Comparison of ENCODE assay signal across 16 cellular contexts in the genomic region with DNA sequence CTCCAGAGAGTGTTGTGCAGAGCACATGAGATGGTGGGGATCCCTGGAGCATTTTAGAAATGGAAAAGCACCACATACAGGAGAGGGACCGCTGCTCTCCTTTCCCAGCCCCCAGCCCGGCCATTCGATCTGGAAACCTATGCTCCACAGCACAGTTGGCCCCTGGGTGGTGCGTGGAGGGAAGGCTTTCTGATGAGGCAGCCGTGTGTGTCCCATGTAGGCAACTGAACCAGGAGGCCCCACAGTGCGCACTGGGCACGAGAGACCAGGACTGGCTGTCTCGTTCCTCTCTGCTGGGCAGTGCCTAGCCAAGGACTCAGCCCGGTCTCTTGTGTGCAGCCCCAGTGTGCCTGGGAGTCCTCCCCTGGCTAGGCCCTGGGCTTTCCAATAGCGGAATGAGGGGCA. TPM values are rescaled to one million over a fixed set of nuclear protein-coding genes. Genes with fewer than 3 reads are reported as not detected.
DNase-seq lines count a peak whose midpoint lies in the region; ATAC-seq, FAIRE-seq and TF ChIP-seq lines count a peak whose summit lies in the region.
"Had no signal": no experiment of that assay in that cellular context is flagged by ENCODE, and none has a peak within 500 bp of the region (broad histone marks: within the 10 kb centered on the region; RNA-seq: fewer than 3 reads in every experiment).

No MANE protein-coding gene starts in this region.

- CTCF ChIA-PET in H1 (lab: Charles Lee; ENCODE audit: partially characterized antibody), result interaction anchor here (1.2 kb wide), 1 partner anchor 16 kb away, joined by 3 read pairs; no protein-coding TSS in a partner anchor

- peaks cover 13 to 30% of the 10 kb centered on the region in 2 donors for H3K27me3 Mint-ChIP-seq in stimulated activated naive B cell treated with anti-CD40 and anti-IgM and Interleukin-4, amounts not matched to agents 10 μg/mL and 1 μg/mL and 100 μg/mL, for 72 hours
- peaks cover 5% of the 10 kb centered on the region for H3K27me3 Mint-ChIP-seq in activated T-helper 2 cell treated with anti-CD3 and anti-CD28 coated beads, Interferon-gamma antibody, Interleukin-2, Interleukin-4, amounts not matched to agents 10 μg/mL and 5 μg/mL and 100 μg/mL, durations not matched to agents 14 hours and 24 hours and 36 hours (ENCODE audit: low read depth)

- peaks cover 0 to 7% (median 0%) of the 10 kb centered on the region in 4 experiments; a peak in 3 of 7 replicates for H3K4me1 ChIP-seq in H1 (replicated peaks in 1 of 4; ENCODE audit: control insufficient read depth in 3 of 4, insufficient read depth in 4 of 4, low read length in 3 of 4)
- H3K4me1 ChIP-seq: lower lobe of right lung had no signal

- no peak for TF ChIP-seq POLR2A in H1 (IDR thresholded peaks at IDR 0.05; ENCODE audit: control extremely low read depth in 1 of 2, low read depth in 2 of 2, low read length in 2 of 2)

- no peak overlapping the region for H3K4me2 ChIP-seq in H1 (ENCODE audit: insufficient read depth in 1 of 2, low read depth in 2 of 2, low read length in 2 of 2)

- no peak for TF ChIP-seq EP300 in H1 (IDR thresholded peaks at IDR 0.05; ENCODE audit: borderline replicate concordance in 1 of 2, low read depth in 2 of 2, low read length in 2 of 2)

- peak overlapping the region; percentile 34 for H3K27ac Mint-ChIP-seq in stimulated activated naive B cell treated with anti-CD40 and anti-IgM and Interleukin-4, amounts not matched to agents 10 μg/mL and 1 μg/mL and 100 μg/mL, for 72 hours
- no peak overlapping the region for H3K27ac Mint-ChIP-seq in activated T-helper 2 cell treated with anti-CD3 and anti-CD28 coated beads, Interferon-gamma antibody, Interleukin-2, Interleukin-4, amounts not matched to agents 10 μg/mL and 5 μg/mL and 100 μg/mL, durations not matched to agents 14 hours and 24 hours and 36 hours
- H3K27ac Mint-ChIP-seq: activated T-cell treated with anti-CD3 and anti-CD28 coated beads, Interleukin-2, amount 50 U/mL, for 72 hours had no signal

- no peaks in the 10 kb centered on the region for H3K9me3 Mint-ChIP-seq in stimulated activated naive B cell treated with anti-CD40 and anti-IgM and Interleukin-4, amounts not matched to agents 10 μg/mL and 1 μg/mL and 100 μg/mL, for 72 hours
- H3K9me3 Mint-ChIP-seq in activated T-helper 2 cell treated with anti-CD3 and anti-CD28 coated beads, Interferon-gamma antibody, Interleukin-2, Interleukin-4, amounts not matched to agents 10 μg/mL and 5 μg/mL and 100 μg/mL, durations not matched to agents 14 hours and 24 hours and 36 hours, result no peaks in the 10 kb centered on the region
- H3K9me3 Mint-ChIP-seq: activated T-cell treated with anti-CD3 and anti-CD28 coated beads, Interleukin-2, amount 50 U/mL, for 72 hours had no signal

- H4K8ac ChIP-seq in H1 (ENCODE audit: extremely low read depth, insufficient read depth, low read length), result no peak overlapping the region

- H2BK15ac ChIP-seq in H1 (ENCODE audit: low read length), result no peak overlapping the region

- H3K79me2 ChIP-seq in H1 (ENCODE audit: control insufficient read depth in 1 of 2, insufficient read depth in 2 of 2, low read length in 2 of 2), result no peaks in the 10 kb centered on the region

- no peak overlapping the region for H2BK20ac ChIP-seq in H1 (ENCODE audit: low read length)

- no peak overlapping the region for H3K9ac ChIP-seq in H1 (replicated peaks in 1 of 4; ENCODE audit: extremely low read depth in 1 of 4, low read depth in 3 of 4, low read length in 3 of 4)

- no peak overlapping the region for H3K4me3 ChIP-seq in H1 (ENCODE audit: extremely low read depth in 1 of 4, insufficient read depth in 2 of 4, low read depth in 3 of 4, low read length in 4 of 4)
- H3K4me3 ChIP-seq: lower lobe of right lung had no signal

- no peak overlapping the region for H2BK12ac ChIP-seq in H1 (ENCODE audit: low read depth, low read length)

- no peak overlapping the region for H2BK120ac ChIP-seq in H1 (replicated peaks; ENCODE audit: low read depth, low read length)

- no peaks in the 10 kb centered on the region for H3K36me3 ChIP-seq in H1 (ENCODE audit: control insufficient read depth in 2 of 4, insufficient read depth in 4 of 4, low read length in 3 of 4)

- peaks cover 4 to 5% of the 10 kb centered on the region in 2 donors for H3K36me3 Mint-ChIP-seq in stimulated activated naive B cell treated with anti-CD40 and anti-IgM and Interleukin-4, amounts not matched to agents 10 μg/mL and 1 μg/mL and 100 μg/mL, for 72 hours
- H3K36me3 Mint-ChIP-seq in activated T-helper 2 cell treated with anti-CD3 and anti-CD28 coated beads, Interferon-gamma antibody, Interleukin-2, Interleukin-4, amounts not matched to agents 10 μg/mL and 5 μg/mL and 100 μg/mL, durations not matched to agents 14 hours and 24 hours and 36 hours (ENCODE audit: low read depth), result no peaks in the 10 kb centered on the region

- H3K4me1 Mint-ChIP-seq in stimulated activated naive B cell treated with anti-CD40 and anti-IgM and Interleukin-4, amounts not matched to agents 10 μg/mL and 1 μg/mL and 100 μg/mL, for 72 hours, result peaks cover 25 to 33% of the 10 kb centered on the region in 2 donors
- H3K4me1 Mint-ChIP-seq in activated T-helper 2 cell treated with anti-CD3 and anti-CD28 coated beads, Interferon-gamma antibody, Interleukin-2, Interleukin-4, amounts not matched to agents 10 μg/mL and 5 μg/mL and 100 μg/mL, durations not matched to agents 14 hours and 24 hours and 36 hours (ENCODE audit: low read depth), result peaks cover 2% of the 10 kb centered on the region

- DNase-seq in H1 (ENCODE audit: low read depth in 1 of 2, low spot score in 2 of 2) (no peak), left lobe of liver (ENCODE audit: low spot score) (peak; percentile 43), kidney tubule cell (ENCODE audit: low spot score) (no peak)
- no peak for DNase-seq in stimulated activated naive B cell treated with anti-CD40 and anti-IgM and Interleukin-4, amounts not matched to agents 10 μg/mL and 1 μg/mL and 100 μg/mL, for 72 hours
- DNase-seq in activated T-helper 2 cell treated with anti-CD3 and anti-CD28 coated beads, Interferon-gamma antibody, Interleukin-2, Interleukin-4, amounts not matched to agents 10 μg/mL and 5 μg/mL and 100 μg/mL, durations not matched to agents 14 hours and 24 hours and 36 hours (ENCODE audit: low spot score), result no peak
- DNase-seq: activated CD4-positive, alpha-beta T cell treated with anti-CD3 and anti-CD28 coated beads, Interleukin-2, amount 50 U/mL, for 1 hour; activated T-cell treated with anti-CD3 and anti-CD28 coated beads, Interleukin-2, amount 50 U/mL, for 72 hours; DMS 273 treated with DMSO at 0.1 percent for 48 hours; KBM-7; lower lobe of right lung had no signal

- no peak overlapping the region for H4K91ac ChIP-seq in H1 (replicated peaks; ENCODE audit: insufficient read length, low read length)

- intact Hi-C loops in activated T-helper 2 cell treated with anti-CD3 and anti-CD28 coated beads, Interferon-gamma antibody, Interleukin-2, Interleukin-4, amounts not matched to agents 10 μg/mL and 5 μg/mL and 100 μg/mL, durations not matched to agents 14 hours and 24 hours and 36 hours (cut with micrococcal nuclease), result no loop called here

- no peak overlapping the region for H3K23ac ChIP-seq in H1 (ENCODE audit: insufficient read length)

- no peak for TF ChIP-seq RAD21 in H1 (IDR thresholded peaks at IDR 0.05 in 1 of 2, conservative IDR thresholded peaks at IDR 0.05 in 1 of 2; ENCODE audit: low read depth in 2 of 2, low read length in 2 of 2)

- ATAC-seq in HG02678 (IDR thresholded peaks at IDR 0.05; ENCODE audit: unreplicated experiment), result peak; percentile 3
- ATAC-seq in left lobe of liver, result peak; percentile 2
- peak; percentile 21 to 24 for ATAC-seq in stimulated activated naive B cell treated with anti-CD40 and anti-IgM and Interleukin-4, amounts not matched to agents 10 μg/mL and 1 μg/mL and 100 μg/mL, for 72 hours (replicated peaks)
- ATAC-seq in GM21526 (IDR thresholded peaks at IDR 0.05; ENCODE audit: low FRiP score, unreplicated experiment), result no peak
- no peak for ATAC-seq in HG03159 (IDR thresholded peaks at IDR 0.05; ENCODE audit: unreplicated experiment)
- ATAC-seq: activated T-cell treated with anti-CD3 and anti-CD28 coated beads, Interleukin-2, amount 50 U/mL, for 72 hours; lower lobe of right lung had no signal

- H2AK5ac ChIP-seq in H1 (ENCODE audit: low read depth, low read length), result no peak overlapping the region

- no peak overlapping the region for H3K4ac ChIP-seq in H1 (replicated peaks; ENCODE audit: insufficient read length, low read depth, low read length)

- 98% methylated on average over 9 of the region's 10 CpGs; no CpG with 5 or more reads in 1 of the 2 experiments for WGBS in H1 (ENCODE audit: extremely low coverage in 1 of 2, insufficient coverage in 1 of 2, insufficient read length in 1 of 2, insufficient replicate concordance in 2 of 2, low coverage in 1 of 2, low lambda C conversion rate in 2 of 2, missing lambda C conversion rate in 1 of 2), 2 experiments

- no peak overlapping the region for H3K4me3 Mint-ChIP-seq in stimulated activated naive B cell treated with anti-CD40 and anti-IgM and Interleukin-4, amounts not matched to agents 10 μg/mL and 1 μg/mL and 100 μg/mL, for 72 hours
- H3K4me3 Mint-ChIP-seq in activated T-helper 2 cell treated with anti-CD3 and anti-CD28 coated beads, Interferon-gamma antibody, Interleukin-2, Interleukin-4, amounts not matched to agents 10 μg/mL and 5 μg/mL and 100 μg/mL, durations not matched to agents 14 hours and 24 hours and 36 hours (ENCODE audit: low read depth), result no peak overlapping the region
- H3K4me3 Mint-ChIP-seq: activated T-cell treated with anti-CD3 and anti-CD28 coated beads, Interleukin-2, amount 50 U/mL, for 72 hours had no signal

- no peak for FAIRE-seq in H1 (lab: Jason Lieb, UNC)
- FAIRE-seq: H54, TTC549 had no signal

- H3K27ac ChIP-seq in H1 (ENCODE audit: low read depth, low read length), result no peak overlapping the region
- H3K27ac ChIP-seq: lower lobe of right lung had no signal

- no peak overlapping the region for H2AFZ ChIP-seq in H1 (ENCODE audit: low read length)

- POLR2A ChIA-PET in H1 (lab: Charles Lee; ENCODE audit: partially characterized antibody), result no interaction called here

- no peak overlapping the region for H4K5ac ChIP-seq in H1 (ENCODE audit: insufficient read length, low read depth, low read length)

- no peak for TF ChIP-seq CTCF in H1 (IDR thresholded peaks at IDR 0.05; ENCODE audit: control extremely low read depth in 1 of 3, insufficient read depth in 1 of 3, low read depth in 1 of 3, low read length in 3 of 3)

- H3K14ac ChIP-seq in H1 (ENCODE audit: insufficient read length), result no peak overlapping the region

- no peaks in the 10 kb centered on the region for H3K79me1 ChIP-seq in H1 (ENCODE audit: low read depth, low read length)

- peak overlapping the region; percentile 32; the same call in 1 of the 2 replicates for H3K18ac ChIP-seq in H1 (ENCODE audit: extremely low read depth, low read length)

- H2BK5ac ChIP-seq in H1 (ENCODE audit: low read depth, low read length), result 0 out of 2 replicates have a peak overlapping the region, but pooled peaks have one; percentile 24

- no peaks in the 10 kb centered on the region for H3K9me3 ChIP-seq in H1 (ENCODE audit: insufficient read depth in 2 of 2, low read depth in 1 of 2, low read length in 1 of 2)
- H3K9me3 ChIP-seq: lower lobe of right lung had no signal

- H3K23me2 ChIP-seq in H1 (ENCODE audit: low read depth, low read length), result peaks cover 6% of the 10 kb centered on the region; the same call in 1 of the 2 replicates

- H4K20me1 ChIP-seq in H1 (replicated peaks in 1 of 2; ENCODE audit: control insufficient read depth in 1 of 2, insufficient read depth in 2 of 2, low read length in 2 of 2), result peaks cover 0 to 2% of the 10 kb centered on the region in 2 experiments

- no peak overlapping the region for H3K56ac ChIP-seq in H1 (replicated peaks; ENCODE audit: insufficient read length, low read depth, low read length)

- H3K27me3 ChIP-seq in H1 (replicated peaks in 1 of 4; ENCODE audit: control insufficient read depth in 3 of 4, extremely low read depth in 1 of 4, insufficient read depth in 3 of 4, low read length in 3 of 4), result no peaks in the 10 kb centered on the region; a peak in 1 of 7 replicates

RNA-seq across cellular contexts. Expression of a gene that starts 39.1 kb away (rescaled TPM):
- 8.9 and 10.3 TPM in 2 replicates for total RNA-seq in H1 (2021; fragmentation: NEBNext Ultra II Directional; extraction: Animal tissue kit (Norgen Biotek cat#: 25700))
- polyA plus RNA-seq in H1 (2011; rRNA removed), result 4.9 and 7.3 TPM in 2 replicates
- 5.5 TPM for polyA plus RNA-seq in H1 (2011; cell fraction: cytosol; rRNA removed)
- polyA plus RNA-seq in H1 (2011; cell fraction: nucleus; rRNA removed), result 10.1 TPM
- 7.7 to 9.2 TPM (median 8.3 TPM) in 4 replicates for polyA plus RNA-seq in H1 (2012, experiment 1 of 2)
- 2.2 TPM for polyA plus RNA-seq in H1 (2012, experiment 2 of 2)
- polyA plus RNA-seq in H1 (2013, experiment 1 of 2), result 3.4 TPM
- 3.0 TPM for polyA plus RNA-seq in H1 (2013, experiment 2 of 2)
- 6.6 and 8.2 TPM in 2 replicates for polyA minus RNA-seq in H1 (2011; rRNA and poly(A)+ RNA removed)
- 7.0 TPM for polyA minus RNA-seq in H1 (2011; cell fraction: cytosol; rRNA and poly(A)+ RNA removed)
- 7.1 TPM for polyA minus RNA-seq in H1 (2011; cell fraction: nucleus; rRNA and poly(A)+ RNA removed)
- total RNA-seq in left lobe of liver, result 44.7 TPM
- total RNA-seq in activated T-helper 2 cell treated with anti-CD3 and anti-CD28 coated beads, Interferon-gamma antibody, Interleukin-2, Interleukin-4, amounts not matched to agents 10 μg/mL and 5 μg/mL and 100 μg/mL, durations not matched to agents 14 hours and 24 hours and 36 hours, result 10.7 and 12.0 TPM in 2 replicates

RNA-seq across cellular contexts. Expression of a gene that starts 39.2 kb away (rescaled TPM):
- 6.9 and 7.0 TPM in 2 replicates for total RNA-seq in H1 (2021; fragmentation: NEBNext Ultra II Directional; extraction: Animal tissue kit (Norgen Biotek cat#: 25700))
- 13.3 and 24.6 TPM in 2 replicates for polyA plus RNA-seq in H1 (2011; rRNA removed)
- polyA plus RNA-seq in H1 (2011; cell fraction: cytosol; rRNA removed), result 18.2 TPM
- 37.5 TPM for polyA plus RNA-seq in H1 (2011; cell fraction: nucleus; rRNA removed)
- 10.2 to 14.6 TPM (median 13.4 TPM) in 4 replicates for polyA plus RNA-seq in H1 (2012, experiment 1 of 2)
- polyA plus RNA-seq in H1 (2012, experiment 2 of 2), result 2.8 TPM
- polyA plus RNA-seq in H1 (2013, experiment 1 of 2), result 7.9 TPM
- 7.8 TPM for polyA plus RNA-seq in H1 (2013, experiment 2 of 2)
- 10.2 and 22.3 TPM in 2 replicates for polyA minus RNA-seq in H1 (2011; rRNA and poly(A)+ RNA removed)
- 4.8 TPM for polyA minus RNA-seq in H1 (2011; cell fraction: cytosol; rRNA and poly(A)+ RNA removed)
- polyA minus RNA-seq in H1 (2011; cell fraction: nucleus; rRNA and poly(A)+ RNA removed), result 9.0 TPM
- total RNA-seq in left lobe of liver, result 23.2 TPM
- total RNA-seq in activated T-helper 2 cell treated with anti-CD3 and anti-CD28 coated beads, Interferon-gamma antibody, Interleukin-2, Interleukin-4, amounts not matched to agents 10 μg/mL and 5 μg/mL and 100 μg/mL, durations not matched to agents 14 hours and 24 hours and 36 hours, result 33.3 and 36.1 TPM in 2 replicates
- total RNA-seq: SK-MEL-5 had no signal

Comparison
In these comparisons a context has a peak if more than half of its experiments do, and no peak if none do; other contexts are left out.
1. ATAC-seq: peak in HG02678 (single experiment), left lobe of liver (single experiment) and stimulated activated naive B cell treated with anti-CD40 and anti-IgM and Interleukin-4, amounts not matched to agents 10 μg/mL and 1 μg/mL and 100 μg/mL, for 72 hours (2 of 2); none in GM21526 (single experiment) and HG03159 (single experiment).